In genomic region chr13:110364081-110364480, GRCh38 we compare ENCODE assay signal across 23 cellular contexts. TPM values are rescaled to one million over a fixed set of nuclear protein-coding genes. Genes with fewer than 3 reads are reported as not detected.
"Had no signal": no experiment of that assay in that cellular context is flagged by ENCODE, and none has a peak within 500 bp of the region (broad histone marks: within the 10 kb centered on the region; RNA-seq: fewer than 3 reads in every experiment).

No MANE protein-coding gene starts in this region.

- H3K4me3 Mint-ChIP-seq: activated naive CD8-positive, alpha-beta T cell treated with anti-CD3 and anti-CD28 coated beads, Interleukin-2, amount 50 U/mL, for 24 hours; activated T-helper 17 cell treated with anti-CD3 and anti-CD28 coated beads, Interleukin-2, amount 50 U/mL, for 72 hours; immature natural killer cell; natural killer cell; stimulated activated naive CD8-positive, alpha-beta T cell treated with anti-CD3 and anti-CD28 coated beads, Interleukin-15, Interleukin-2, amounts not matched to agents 100 ng/mL and 50 ng/mL, for 24 hours had no signal

- H3K36me3 ChIP-seq: colonic mucosa, neutrophil had no signal

- H3K4me1 Mint-ChIP-seq: activated naive CD8-positive, alpha-beta T cell treated with anti-CD3 and anti-CD28 coated beads, Interleukin-2, amount 50 U/mL, for 24 hours; activated T-helper 17 cell treated with anti-CD3 and anti-CD28 coated beads, Interleukin-2, amount 50 U/mL, for 72 hours; immature natural killer cell; natural killer cell had no signal

- H3K9me3 Mint-ChIP-seq: activated naive CD8-positive, alpha-beta T cell treated with anti-CD3 and anti-CD28 coated beads, Interleukin-2, amount 50 U/mL, for 24 hours; activated T-helper 17 cell treated with anti-CD3 and anti-CD28 coated beads, Interleukin-2, amount 50 U/mL, for 72 hours; immature natural killer cell; natural killer cell; stimulated activated naive CD8-positive, alpha-beta T cell treated with anti-CD3 and anti-CD28 coated beads, Interleukin-15, Interleukin-2, amounts not matched to agents 100 ng/mL and 50 ng/mL, for 24 hours had no signal

- DNase-seq: activated CD4-positive, alpha-beta T cell treated with anti-CD3 and anti-CD28 coated beads for 1 hour; activated CD4-positive, alpha-beta T cell treated with anti-CD3 and anti-CD28 coated beads, Interleukin-2, amount 50 U/mL, for 4 hours; activated naive CD4-positive, alpha-beta T cell treated with Interleukin-2 at 50 U/mL for 16 hours; activated naive CD8-positive, alpha-beta T cell treated with anti-CD3 and anti-CD28 coated beads, Interleukin-2, amount 50 U/mL, for 24 hours; activated T-cell treated with anti-CD3 and anti-CD28 coated beads for 4 hours; caudate nucleus; colonic mucosa; foreskin keratinocyte; immature natural killer cell; left cardiac atrium; mucosa of descending colon; natural killer cell; posterior cingulate gyrus; retina; SHP77; SK-N-SH; small intestine; T-helper 1 cell; T1000 had no signal

- H3K9ac ChIP-seq: SK-N-SH had no signal

- H3K9me3 ChIP-seq: colonic mucosa, mucosa of descending colon, neutrophil, SK-N-SH had no signal

- H3K36me3 Mint-ChIP-seq: immature natural killer cell, natural killer cell had no signal

- H3K4me3 ChIP-seq: colonic mucosa, mucosa of descending colon had no signal

- ATAC-seq: activated naive CD8-positive, alpha-beta T cell treated with anti-CD3 and anti-CD28 coated beads, Interleukin-2, amount 50 U/mL, for 24 hours; activated T-helper 17 cell treated with anti-CD3 and anti-CD28 coated beads, Interleukin-2, amount 50 U/mL, for 72 hours; foreskin keratinocyte; mucosa of descending colon; natural killer cell had no signal

- H3K27ac Mint-ChIP-seq: activated naive CD8-positive, alpha-beta T cell treated with anti-CD3 and anti-CD28 coated beads, Interleukin-2, amount 50 U/mL, for 24 hours; activated T-helper 17 cell treated with anti-CD3 and anti-CD28 coated beads, Interleukin-2, amount 50 U/mL, for 72 hours; immature natural killer cell; natural killer cell; stimulated activated naive CD8-positive, alpha-beta T cell treated with anti-CD3 and anti-CD28 coated beads, Interleukin-15, Interleukin-2, amounts not matched to agents 100 ng/mL and 50 ng/mL, for 24 hours had no signal

- H3K4me1 ChIP-seq: colonic mucosa, foreskin keratinocyte had no signal

- H3K27me3 ChIP-seq: colonic mucosa, foreskin keratinocyte had no signal

- H3K27ac ChIP-seq: foreskin keratinocyte, neutrophil, VCaP had no signal

RNA-seq across cellular contexts. Expression of gene COL4A2, which starts 57.0 kb away (rescaled TPM):
- total RNA-seq: natural killer cell had no signal
- polyA plus RNA-seq: immature natural killer cell had no signal

RNA-seq across cellular contexts. Expression of gene COL4A1, which starts 57.1 kb away (rescaled TPM):
- total RNA-seq: activated T-helper 17 cell treated with anti-CD3 and anti-CD28 coated beads, Interleukin-2, amount 50 U/mL, for 72 hours; natural killer cell had no signal
- polyA plus RNA-seq: immature natural killer cell had no signal
